In genomic region chr19:19663292-19664120, GRCh38 we compare ENCODE assay signal across 7 cellular contexts. TPM values are rescaled to one million over a fixed set of nuclear protein-coding genes. Genes with fewer than 3 reads are reported as not detected.
A peak's percentile ranks its signal among the peaks of the same experiment; 100 is the strongest.
DNase-seq lines count a peak whose midpoint lies in the region; ATAC-seq and TF ChIP-seq lines count a peak whose summit lies in the region.

Gene ATP13A1 (minus strand): TSS chr19:19663676. CDS start chr19:19663666, 10 bp downstream.

- H3K9me3 ChIP-seq in hepatocyte (ENCODE audit: low read depth) = no peaks in the 10 kb centered on the region

- H3K79me2 ChIP-seq in hepatocyte = peaks cover 37% of the 10 kb centered on the region

- WGBS in hepatocyte (ENCODE audit: low lambda C conversion rate, missing lambda C conversion rate) = under 1% methylated on average over 68 of the region's 81 CpGs

- peak within 1 kb of the TSS; percentile 84 for H3K27ac ChIP-seq in hepatocyte

- H4K20me1 ChIP-seq in hepatocyte (ENCODE audit: insufficient read depth, poor library complexity, severe bottlenecking) = peaks cover 17% of the 10 kb centered on the region

- ATAC-seq in GM18508 (IDR thresholded peaks at IDR 0.05; ENCODE audit: insufficient read depth, unreplicated experiment) = peak; percentile 52
- peak; percentile 73 for ATAC-seq in HG03025 (IDR thresholded peaks at IDR 0.05; ENCODE audit: low FRiP score, unreplicated experiment)

- peaks cover 11% of the 10 kb centered on the region for H3K4me1 ChIP-seq in hepatocyte (ENCODE audit: insufficient read depth)

- in situ Hi-C loops in astrocyte of the cerebellum (cut with HindIII; ENCODE audit: low sequenced_read_pairs) = no loop called here

- DNase-seq in NCI-H2029 treated with DMSO at 0.1 percent for 48 hours (lab: John Stamatoyannopoulos, UW) (peak; percentile 89), T-helper 9 cell (peak; percentile 88), astrocyte of the cerebellum (ENCODE audit: low read depth) (peak; percentile 93), hepatocyte (ENCODE audit: low spot score) (peak; percentile 97), retina (peak; percentile 98)

- no peaks in the 10 kb centered on the region for H3K9me2 ChIP-seq in hepatocyte (replicated peaks; ENCODE audit: insufficient read depth)

- peak; percentile 9 for TF ChIP-seq CTCF in astrocyte of the cerebellum (IDR thresholded peaks at IDR 0.05; ENCODE audit: low read depth, low read length, missing control alignments)
- TF ChIP-seq CTCF in hepatocyte (IDR thresholded peaks at IDR 0.05; ENCODE audit: poor library complexity) = no peak

- H3K36me3 ChIP-seq in hepatocyte (replicated peaks; ENCODE audit: insufficient read depth, low read depth) = no peaks in the 10 kb centered on the region

- H3K4me3 ChIP-seq in astrocyte of the cerebellum (ENCODE audit: low read depth, low read length) (peak within 1 kb of the TSS; percentile 92), hepatocyte (peak within 1 kb of the TSS; percentile 80)

- peak within 1 kb of the TSS; percentile 48 for H2AFZ ChIP-seq in hepatocyte

- peak within 1 kb of the TSS; percentile 95 for H3K4me2 ChIP-seq in hepatocyte

- H3K27me3 ChIP-seq in hepatocyte = no peaks in the 10 kb centered on the region

RNA-seq across cellular contexts. Expression of gene ATP13A1, which starts in this region (rescaled TPM):
- 53.0 and 113 TPM in 2 replicates for total RNA-seq in hepatocyte
- 92.0 and 97.5 TPM in 2 replicates for polyA plus RNA-seq in hepatocyte

Comparison
In these comparisons a context has a peak if more than half of its experiments do, and no peak if none do; other contexts are left out.
1. Peak in every context shown above with its lines: DNase-seq, ATAC-seq, H3K4me3 ChIP-seq and H3K27ac ChIP-seq.